ENCODE assay signal across 1 cellular context in genomic region chr6:17714879-17715860, GRCh38.
TF ChIP-seq lines count a peak whose summit lies in the region.

No MANE protein-coding gene starts in this region.

TF ChIP-seq in K562, 482 proteins besides CTCF, POLR2A, EP300 and RAD21 (continues in another document):
- TF ChIP-seq ZMIZ1 (IDR thresholded peaks at IDR 0.05; ENCODE audit: low read depth in 2 of 2, low read length in 2 of 2): peak in 1 of 2 experiments; percentile 42; a peak in 1 of 4 replicates
- 0 out of 2 replicates have a peak, but pooled peaks have one; percentile 25 for TF ChIP-seq CUX1 (CRISPR knock-in tag; IDR thresholded peaks at IDR 0.05)
- TF ChIP-seq, protein P1, sequence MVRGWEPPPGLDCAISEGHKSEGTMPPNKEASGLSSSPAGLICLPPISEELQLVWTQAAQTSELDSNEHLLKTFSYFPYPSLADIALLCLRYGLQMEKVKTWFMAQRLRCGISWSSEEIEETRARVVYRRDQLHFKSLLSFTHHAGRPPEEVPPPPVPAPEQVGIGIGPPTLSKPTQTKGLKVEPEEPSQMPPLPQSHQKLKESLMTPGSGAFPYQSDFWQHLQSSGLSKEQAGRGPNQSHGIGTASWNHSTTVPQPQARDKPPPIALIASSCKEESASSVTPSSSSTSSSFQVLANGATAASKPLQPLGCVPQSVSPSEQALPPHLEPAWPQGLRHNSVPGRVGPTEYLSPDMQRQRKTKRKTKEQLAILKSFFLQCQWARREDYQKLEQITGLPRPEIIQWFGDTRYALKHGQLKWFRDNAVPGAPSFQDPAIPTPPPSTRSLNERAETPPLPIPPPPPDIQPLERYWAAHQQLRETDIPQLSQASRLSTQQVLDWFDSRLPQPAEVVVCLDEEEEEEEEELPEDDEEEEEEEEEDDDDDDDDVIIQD (CRISPR knock-in tag; IDR thresholded peaks at IDR 0.05): no peak
- no peak for TF ChIP-seq YBX1 (IDR thresholded peaks at IDR 0.05)
- TF ChIP-seq ZNF436 (CRISPR knock-in tag; IDR thresholded peaks at IDR 0.05): no peak
- no peak for TF ChIP-seq ZNF512 (tag; IDR thresholded peaks at IDR 0.05)
- TF ChIP-seq U2AF2 (optimal IDR thresholded peaks at IDR 0.05; ENCODE audit: low read depth, low read length): no peak
- TF ChIP-seq TAF9B (IDR thresholded peaks at IDR 0.05; ENCODE audit: partially characterized antibody): peak; percentile 62
- TF ChIP-seq SP2 (IDR thresholded peaks at IDR 0.05; ENCODE audit: extremely low read depth, low read depth, low read length, poor library complexity, severe bottlenecking): no peak
- peak; percentile 53 for TF ChIP-seq E2F8 (IDR thresholded peaks at IDR 0.05; ENCODE audit: low read depth, partially characterized antibody)
- TF ChIP-seq NCOA6 (IDR thresholded peaks at IDR 0.05): 0 out of 2 replicates have a peak, but pooled peaks have one; percentile 19
- TF ChIP-seq, protein P2, sequence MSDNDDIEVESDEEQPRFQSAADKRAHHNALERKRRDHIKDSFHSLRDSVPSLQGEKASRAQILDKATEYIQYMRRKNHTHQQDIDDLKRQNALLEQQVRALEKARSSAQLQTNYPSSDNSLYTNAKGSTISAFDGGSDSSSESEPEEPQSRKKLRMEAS (CRISPR knock-in tag; IDR thresholded peaks at IDR 0.05): no peak
- TF ChIP-seq KLF1 (tag; IDR thresholded peaks at IDR 0.05): no peak
- TF ChIP-seq STAT5A (IDR thresholded peaks at IDR 0.05; ENCODE audit: borderline replicate concordance, low read length): no peak; the same call in 1 of the 2 replicates
- TF ChIP-seq CXXC5 (CRISPR knock-in tag; IDR thresholded peaks at IDR 0.05): no peak
- TF ChIP-seq C11orf30 (IDR thresholded peaks at IDR 0.05; ENCODE audit: low read depth): peak; percentile 94
- no peak for TF ChIP-seq GTF2A2 (tag; IDR thresholded peaks at IDR 0.05)
- TF ChIP-seq TCF7 (IDR thresholded peaks at IDR 0.05; ENCODE audit: borderline replicate concordance): no peak
- no peak for TF ChIP-seq ZNF24 (IDR thresholded peaks at IDR 0.05)
- no peak for TF ChIP-seq NONO (IDR thresholded peaks at IDR 0.05; ENCODE audit: low read depth in 2 of 2, low read length in 1 of 2)
- TF ChIP-seq STAT5B (CRISPR knock-in tag; IDR thresholded peaks at IDR 0.05): no peak
- TF ChIP-seq TRIM24 (IDR thresholded peaks at IDR 0.05): no peak
- no peak for TF ChIP-seq ZNF444 (CRISPR knock-in tag; IDR thresholded peaks at IDR 0.05)
- no peak for TF ChIP-seq SIN3A (IDR thresholded peaks at IDR 0.05; ENCODE audit: borderline replicate concordance in 2 of 2, control insufficient read depth in 1 of 2, low read depth in 2 of 2, low read length in 2 of 2)
- TF ChIP-seq ZNF584 (CRISPR knock-in tag; IDR thresholded peaks at IDR 0.05; ENCODE audit: low read depth): no peak
- no peak for TF ChIP-seq ZFPM2 (CRISPR knock-in tag; IDR thresholded peaks at IDR 0.05)
- TF ChIP-seq, protein P3, sequence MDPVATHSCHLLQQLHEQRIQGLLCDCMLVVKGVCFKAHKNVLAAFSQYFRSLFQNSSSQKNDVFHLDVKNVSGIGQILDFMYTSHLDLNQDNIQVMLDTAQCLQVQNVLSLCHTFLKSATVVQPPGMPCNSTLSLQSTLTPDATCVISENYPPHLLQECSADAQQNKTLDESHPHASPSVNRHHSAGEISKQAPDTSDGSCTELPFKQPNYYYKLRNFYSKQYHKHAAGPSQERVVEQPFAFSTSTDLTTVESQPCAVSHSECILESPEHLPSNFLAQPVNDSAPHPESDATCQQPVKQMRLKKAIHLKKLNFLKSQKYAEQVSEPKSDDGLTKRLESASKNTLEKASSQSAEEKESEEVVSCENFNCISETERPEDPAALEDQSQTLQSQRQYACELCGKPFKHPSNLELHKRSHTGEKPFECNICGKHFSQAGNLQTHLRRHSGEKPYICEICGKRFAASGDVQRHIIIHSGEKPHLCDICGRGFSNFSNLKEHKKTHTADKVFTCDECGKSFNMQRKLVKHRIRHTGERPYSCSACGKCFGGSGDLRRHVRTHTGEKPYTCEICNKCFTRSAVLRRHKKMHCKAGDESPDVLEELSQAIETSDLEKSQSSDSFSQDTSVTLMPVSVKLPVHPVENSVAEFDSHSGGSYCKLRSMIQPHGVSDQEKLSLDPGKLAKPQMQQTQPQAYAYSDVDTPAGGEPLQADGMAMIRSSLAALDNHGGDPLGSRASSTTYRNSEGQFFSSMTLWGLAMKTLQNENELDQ (CRISPR knock-in tag; IDR thresholded peaks at IDR 0.05; ENCODE audit: borderline replicate concordance): no peak
- no peak for TF ChIP-seq MEF2D (tag; conservative IDR thresholded peaks at IDR 0.05; ENCODE audit: low read depth)
- TF ChIP-seq ZBTB1 (CRISPR knock-in tag; IDR thresholded peaks at IDR 0.05; ENCODE audit: borderline replicate concordance, low read depth): no peak
- TF ChIP-seq, protein P4, sequence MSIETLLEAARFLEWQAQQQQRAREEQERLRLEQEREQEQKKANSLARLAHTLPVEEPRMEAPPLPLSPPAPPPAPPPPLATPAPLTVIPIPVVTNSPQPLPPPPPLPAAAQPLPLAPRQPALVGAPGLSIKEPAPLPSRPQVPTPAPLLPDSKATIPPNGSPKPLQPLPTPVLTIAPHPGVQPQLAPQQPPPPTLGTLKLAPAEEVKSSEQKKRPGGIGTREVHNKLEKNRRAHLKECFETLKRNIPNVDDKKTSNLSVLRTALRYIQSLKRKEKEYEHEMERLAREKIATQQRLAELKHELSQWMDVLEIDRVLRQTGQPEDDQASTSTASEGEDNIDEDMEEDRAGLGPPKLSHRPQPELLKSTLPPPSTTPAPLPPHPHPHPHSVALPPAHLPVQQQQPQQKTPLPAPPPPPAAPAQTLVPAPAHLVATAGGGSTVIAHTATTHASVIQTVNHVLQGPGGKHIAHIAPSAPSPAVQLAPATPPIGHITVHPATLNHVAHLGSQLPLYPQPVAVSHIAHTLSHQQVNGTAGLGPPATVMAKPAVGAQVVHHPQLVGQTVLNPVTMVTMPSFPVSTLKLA (conservative IDR thresholded peaks at IDR 0.05): 0 out of 4 replicates have a peak, but pooled peaks have one; percentile 26 to 33
- no peak for TF ChIP-seq TOE1 (IDR thresholded peaks at IDR 0.05; ENCODE audit: borderline replicate concordance)
- TF ChIP-seq TOE1 (CRISPR knock-in tag; IDR thresholded peaks at IDR 0.05; ENCODE audit: borderline replicate concordance, low read depth): 0 out of 2 replicates have a peak, but pooled peaks have one; percentile 30
- TF ChIP-seq EWSR1 (IDR thresholded peaks at IDR 0.05; ENCODE audit: borderline replicate concordance, low read depth, partially characterized antibody): no peak
- no peak for TF ChIP-seq SIX5 (IDR thresholded peaks at IDR 0.05; ENCODE audit: borderline replicate concordance in 1 of 2, insufficient read depth in 1 of 2, low read depth in 1 of 2, low read length in 2 of 2)
- TF ChIP-seq, protein P5, sequence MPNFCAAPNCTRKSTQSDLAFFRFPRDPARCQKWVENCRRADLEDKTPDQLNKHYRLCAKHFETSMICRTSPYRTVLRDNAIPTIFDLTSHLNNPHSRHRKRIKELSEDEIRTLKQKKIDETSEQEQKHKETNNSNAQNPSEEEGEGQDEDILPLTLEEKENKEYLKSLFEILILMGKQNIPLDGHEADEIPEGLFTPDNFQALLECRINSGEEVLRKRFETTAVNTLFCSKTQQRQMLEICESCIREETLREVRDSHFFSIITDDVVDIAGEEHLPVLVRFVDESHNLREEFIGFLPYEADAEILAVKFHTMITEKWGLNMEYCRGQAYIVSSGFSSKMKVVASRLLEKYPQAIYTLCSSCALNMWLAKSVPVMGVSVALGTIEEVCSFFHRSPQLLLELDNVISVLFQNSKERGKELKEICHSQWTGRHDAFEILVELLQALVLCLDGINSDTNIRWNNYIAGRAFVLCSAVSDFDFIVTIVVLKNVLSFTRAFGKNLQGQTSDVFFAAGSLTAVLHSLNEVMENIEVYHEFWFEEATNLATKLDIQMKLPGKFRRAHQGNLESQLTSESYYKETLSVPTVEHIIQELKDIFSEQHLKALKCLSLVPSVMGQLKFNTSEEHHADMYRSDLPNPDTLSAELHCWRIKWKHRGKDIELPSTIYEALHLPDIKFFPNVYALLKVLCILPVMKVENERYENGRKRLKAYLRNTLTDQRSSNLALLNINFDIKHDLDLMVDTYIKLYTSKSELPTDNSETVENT (CRISPR knock-in tag; IDR thresholded peaks at IDR 0.05): no peak
- TF ChIP-seq EGR1 (conservative IDR thresholded peaks at IDR 0.05): no peak
- TF ChIP-seq ZSCAN32 (CRISPR knock-in tag; IDR thresholded peaks at IDR 0.05): no peak
